In genomic region chr14:72745991-72746980, GRCh38 we compare ENCODE assay signal across 12 cellular contexts.
A peak's percentile ranks its signal among the peaks of the same experiment; 100 is the strongest.
DNase-seq lines count a peak whose midpoint lies in the region; ATAC-seq, FAIRE-seq and TF ChIP-seq lines count a peak whose summit lies in the region.
"Had no signal": no experiment of that assay in that cellular context is flagged by ENCODE, and none has a peak within 500 bp of the region (broad histone marks: within the 10 kb centered on the region; RNA-seq: fewer than 3 reads in every experiment).

No MANE protein-coding gene starts in this region.

- H3K36me3 ChIP-seq in bronchial epithelial cell (ENCODE audit: control insufficient read depth, insufficient read depth, low read length) (no peaks in the 10 kb centered on the region), esophagus squamous epithelium (no peaks in the 10 kb centered on the region)
- H3K36me3 ChIP-seq: pancreas had no signal

- H3K27ac ChIP-seq in AG04450 (ENCODE audit: low read depth, low read length), result peak overlapping the region; percentile 99
- no peak overlapping the region for H3K27ac ChIP-seq in esophagus squamous epithelium
- H3K27ac ChIP-seq: HL-60, pancreas had no signal

- peak; percentile 68 for DNase-seq in AG04450 (ENCODE audit: low read depth, low spot score)
- no peak for DNase-seq in HTR-8/SVneo (ENCODE audit: insufficient read length, low spot score)
- DNase-seq in bronchial epithelial cell (ENCODE audit: low read depth), result peak; percentile 1
- peak; percentile 26 for DNase-seq in kidney tubule cell (ENCODE audit: low spot score)
- no peak for DNase-seq in esophagus squamous epithelium (lab: John Stamatoyannopoulos, UW)
- DNase-seq in GM13976 (ENCODE audit: low spot score), result no peak
- DNase-seq: CD4-positive, alpha-beta T cell; NCI-H2081 treated with DMSO at 0.1 percent for 48 hours; pancreas had no signal

- H3K27me3 ChIP-seq in AG04450 (ENCODE audit: control insufficient read depth, insufficient read depth, low read length) (no peaks in the 10 kb centered on the region), bronchial epithelial cell (ENCODE audit: control insufficient read depth, insufficient read depth, low read length) (no peaks in the 10 kb centered on the region), esophagus squamous epithelium (no peaks in the 10 kb centered on the region)
- H3K27me3 ChIP-seq: pancreas had no signal

- no peaks in the 10 kb centered on the region for H3K4me1 ChIP-seq in esophagus squamous epithelium

- FAIRE-seq in HTR-8/SVneo (lab: Jason Lieb, UNC) (peak; percentile 91), bronchial epithelial cell (lab: Jason Lieb, UNC) (no peak)
- FAIRE-seq: pancreas had no signal

- CTCF ChIA-PET in AG04450 (lab: Charles Lee), result interaction anchor here (0.5 to 2.4 kb wide), 5 partner anchors 145 to 232 kb away, joined by 3 to 10 read pairs (median 4); no protein-coding TSS in a partner anchor

- TF ChIP-seq CTCF in AG04450 (IDR thresholded peaks at IDR 0.05; ENCODE audit: low read depth, low read length), result peak; percentile 51
- TF ChIP-seq CTCF in bronchial epithelial cell (IDR thresholded peaks at IDR 0.05; ENCODE audit: insufficient read depth, low read length, severe bottlenecking), result no peak
- no peak for TF ChIP-seq CTCF in esophagus squamous epithelium (IDR thresholded peaks at IDR 0.05)
- TF ChIP-seq CTCF in GM13976 (IDR thresholded peaks at IDR 0.05; ENCODE audit: borderline replicate concordance, control extremely low read depth, extremely low read depth, insufficient read depth, missing control alignments), result no peak

- WGBS in esophagus squamous epithelium, 2 donors, result 61 to 83% methylated on average over 8 to 13 of the region's 20 CpGs

- H3K4me3 ChIP-seq in AG04450 (ENCODE audit: low read depth, low read length) (no peak overlapping the region), bronchial epithelial cell (ENCODE audit: low read depth, low read length) (no peak overlapping the region), esophagus squamous epithelium (no peak overlapping the region)
- H3K4me3 ChIP-seq: pancreas had no signal

- intact Hi-C loops in esophagus squamous epithelium (cut with DNase I), result no loop called here

- in situ Hi-C loops in GM13976 (cut with MboI; ENCODE audit: low sequenced_read_pairs, unreplicated experiment), result no loop called here

- H3K9me3 ChIP-seq in AG04450 (ENCODE audit: control insufficient read depth, insufficient read depth, low read length), result peaks cover 9% of the 10 kb centered on the region; the same call in 1 of the 2 replicates
- no peaks in the 10 kb centered on the region for H3K9me3 ChIP-seq in esophagus squamous epithelium
- H3K9me3 ChIP-seq: pancreas had no signal

- ATAC-seq in HG03280 (IDR thresholded peaks at IDR 0.05; ENCODE audit: unreplicated experiment), result no peak
- ATAC-seq in HG02870 (IDR thresholded peaks at IDR 0.05; ENCODE audit: unreplicated experiment), result no peak
- ATAC-seq: pancreas had no signal

- TF ChIP-seq POLR2A in esophagus squamous epithelium (IDR thresholded peaks at IDR 0.05), result no peak

- POLR2A ChIA-PET in AG04450 (lab: Yijun Ruan, JAX), result interaction anchor here (0.8 to 1.2 kb wide), 8 partner anchors 10 to 148 kb away, joined by 3 to 5 read pairs (median 3); partner anchors contain the start of gene DPF3

Comparison
In these comparisons a context has a peak if more than half of its experiments do, and no peak if none do; other contexts are left out.
1. DNase-seq: peak in AG04450 (single experiment), bronchial epithelial cell (single experiment) and kidney tubule cell (single experiment); none in HTR-8/SVneo (single experiment), esophagus squamous epithelium (single experiment) and GM13976 (single experiment).